9 cellular contexts compared by ENCODE assay signal in the genomic region with DNA sequence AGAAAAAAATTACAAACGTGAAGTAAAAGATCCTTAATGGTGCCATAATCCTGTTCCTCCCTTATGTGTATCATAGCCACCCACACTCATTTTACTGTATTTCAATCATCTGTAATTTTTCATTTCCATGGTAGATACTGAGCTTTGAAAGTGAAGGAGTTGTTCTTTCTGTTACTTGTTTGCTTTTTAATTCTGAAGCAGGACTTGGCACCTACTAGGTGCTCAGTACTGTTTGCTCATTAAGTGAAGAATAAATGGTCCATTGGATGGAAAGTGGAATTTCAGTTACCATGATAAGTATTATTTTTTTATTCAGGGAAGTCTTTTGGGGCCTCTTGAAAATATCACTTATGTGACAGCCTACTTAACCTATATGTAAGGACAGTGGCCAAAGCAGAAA.
"Had no signal": no experiment of that assay in that cellular context is flagged by ENCODE, and none has a peak within 500 bp of the region (broad histone marks: within the 10 kb centered on the region; RNA-seq: fewer than 3 reads in every experiment).

No MANE protein-coding gene starts in this region.

- H3K9me3 ChIP-seq: HAP-1 had no signal

- DNase-seq: GM23248, GOT3, H7, H9, HCEC 1CT, HFFc6 had no signal

- H3K4me3 ChIP-seq: GM23248, GM23338, HAP-1 had no signal

- H3K27ac ChIP-seq: GM23248 had no signal

- ATAC-seq: GM23338, HCT116 had no signal

- H3K36me3 ChIP-seq: HAP-1 had no signal
